In genomic region chr17:29563816-29564215, GRCh38 we compare ENCODE assay signal across 13 cellular contexts. TPM values are rescaled to one million over a fixed set of nuclear protein-coding genes. Genes with fewer than 3 reads are reported as not detected.
DNase-seq lines count a peak whose midpoint lies in the region; ATAC-seq lines count a peak whose summit lies in the region.
"Had no signal": no experiment of that assay in that cellular context is flagged by ENCODE, and none has a peak within 500 bp of the region (broad histone marks: within the 10 kb centered on the region; RNA-seq: fewer than 3 reads in every experiment).

No MANE protein-coding gene starts in this region.

- no peaks in the 10 kb centered on the region for H3K27me3 ChIP-seq in CD8-positive, alpha-beta memory T cell (ENCODE audit: insufficient read depth, low read length, poor library complexity, severe bottlenecking)
- H3K27me3 ChIP-seq: pancreas had no signal

- H3K4me1 ChIP-seq in CD8-positive, alpha-beta memory T cell (ENCODE audit: insufficient read depth, low read length): peaks cover 23% of the 10 kb centered on the region

- no peak overlapping the region for H3K4me3 ChIP-seq in CD8-positive, alpha-beta memory T cell (ENCODE audit: low read length)
- no peak overlapping the region for H3K4me3 ChIP-seq in Jurkat, Clone E6-1 (ENCODE audit: low read length)
- H3K4me3 ChIP-seq: K562, pancreas, smooth muscle cell had no signal

- peak in 1 of 5 donors; percentile 23 for DNase-seq in CD8-positive, alpha-beta memory T cell
- DNase-seq in Jurkat, Clone E6-1 (ENCODE audit: low read depth, low spot score): peak; percentile 66
- peak; percentile 53 for DNase-seq in natural killer cell treated with Interleukin-12 subunit alpha and Interleukin-12 subunit beta and Interleukin-15 and Interleukin-18, amount 100 ng/mL, for 72 hours (ENCODE audit: low spot score)
- DNase-seq in SHP77 (lab: John Stamatoyannopoulos, UW): no peak
- DNase-seq: erythroblast, NCI-H187, NCI-H526 treated with DMSO at 0.1 percent for 48 hours had no signal

- H3K9me3 Mint-ChIP-seq in CD8-positive, alpha-beta memory T cell: no peaks in the 10 kb centered on the region
- H3K9me3 Mint-ChIP-seq in activated T-helper 17 cell treated with anti-CD3 and anti-CD28 coated beads, Interleukin-2, amount 50 U/mL, for 72 hours: no peaks in the 10 kb centered on the region
- no peaks in the 10 kb centered on the region for H3K9me3 Mint-ChIP-seq in natural killer cell treated with Interleukin-12 subunit alpha and Interleukin-12 subunit beta and Interleukin-15 and Interleukin-18, amount 100 ng/mL, for 72 hours

- H3K36me3 ChIP-seq in CD8-positive, alpha-beta memory T cell (ENCODE audit: insufficient read depth, low read length): peaks cover 9% of the 10 kb centered on the region

- H3K4me1 Mint-ChIP-seq in CD8-positive, alpha-beta memory T cell: peaks cover 50 to 61% (median 51%) of the 10 kb centered on the region in 3 donors
- peaks cover 10% of the 10 kb centered on the region for H3K4me1 Mint-ChIP-seq in activated T-helper 17 cell treated with anti-CD3 and anti-CD28 coated beads, Interleukin-2, amount 50 U/mL, for 72 hours
- H3K4me1 Mint-ChIP-seq in natural killer cell treated with Interleukin-12 subunit alpha and Interleukin-12 subunit beta and Interleukin-15 and Interleukin-18, amount 100 ng/mL, for 72 hours (ENCODE audit: low read depth in 2 of 2): peaks cover 35 to 39% of the 10 kb centered on the region in 2 donors

- H3K27me3 Mint-ChIP-seq in CD8-positive, alpha-beta memory T cell: no peaks in the 10 kb centered on the region
- no peaks in the 10 kb centered on the region for H3K27me3 Mint-ChIP-seq in activated T-helper 17 cell treated with anti-CD3 and anti-CD28 coated beads, Interleukin-2, amount 50 U/mL, for 72 hours
- no peaks in the 10 kb centered on the region for H3K27me3 Mint-ChIP-seq in natural killer cell treated with Interleukin-12 subunit alpha and Interleukin-12 subunit beta and Interleukin-15 and Interleukin-18, amount 100 ng/mL, for 72 hours

- H3K36me3 Mint-ChIP-seq in CD8-positive, alpha-beta memory T cell: peaks cover 0 to 40% (median 9%) of the 10 kb centered on the region in 3 donors
- H3K36me3 Mint-ChIP-seq in activated T-helper 17 cell treated with anti-CD3 and anti-CD28 coated beads, Interleukin-2, amount 50 U/mL, for 72 hours (ENCODE audit: low read depth): peaks cover 36% of the 10 kb centered on the region
- no peaks in the 10 kb centered on the region for H3K36me3 Mint-ChIP-seq in natural killer cell treated with Interleukin-12 subunit alpha and Interleukin-12 subunit beta and Interleukin-15 and Interleukin-18, amount 100 ng/mL, for 72 hours

- ATAC-seq in activated T-helper 17 cell treated with anti-CD3 and anti-CD28 coated beads, Interleukin-2, amount 50 U/mL, for 72 hours (replicated peaks): no peak
- no peak for ATAC-seq in natural killer cell treated with Interleukin-12 subunit alpha and Interleukin-12 subunit beta and Interleukin-15 and Interleukin-18, amount 100 ng/mL, for 72 hours
- ATAC-seq in GM18517 (IDR thresholded peaks at IDR 0.05; ENCODE audit: unreplicated experiment): no peak
- no peak for ATAC-seq in HG02588 (IDR thresholded peaks at IDR 0.05; ENCODE audit: unreplicated experiment)
- ATAC-seq: K562, pancreas had no signal

- H3K9me3 ChIP-seq in CD8-positive, alpha-beta memory T cell (ENCODE audit: low read length): no peaks in the 10 kb centered on the region
- H3K9me3 ChIP-seq: pancreas had no signal

- H3K27ac ChIP-seq in CD8-positive, alpha-beta memory T cell (ENCODE audit: low read depth, low read length): no peak overlapping the region
- H3K27ac ChIP-seq: pancreas had no signal

- CTCF ChIA-PET in CD8-positive, alpha-beta memory T cell (lab: Charles Lee): interaction anchor here (1.7 to 26.2 kb wide), 4 partner anchors 9 to 194 kb away, joined by 6 to 436 read pairs (median 44); no protein-coding TSS in a partner anchor

- peak overlapping the region; percentile 38 to 76 (median 52) for H3K4me3 Mint-ChIP-seq in CD8-positive, alpha-beta memory T cell
- peak overlapping the region; percentile 98 for H3K4me3 Mint-ChIP-seq in activated T-helper 17 cell treated with anti-CD3 and anti-CD28 coated beads, Interleukin-2, amount 50 U/mL, for 72 hours
- peak overlapping the region; percentile 34 for H3K4me3 Mint-ChIP-seq in natural killer cell treated with Interleukin-12 subunit alpha and Interleukin-12 subunit beta and Interleukin-15 and Interleukin-18, amount 100 ng/mL, for 72 hours

- POLR2A ChIA-PET in CD8-positive, alpha-beta memory T cell (lab: Charles Lee): interaction anchor here (0.6 to 1.0 kb wide), 4 partner anchors 10 to 1692 kb away, joined by 3 to 6 read pairs (median 4); no protein-coding TSS in a partner anchor

- H3K27ac Mint-ChIP-seq in CD8-positive, alpha-beta memory T cell: peak overlapping the region in 7 of 8 donors; percentile 70 to 96 (median 88)
- H3K27ac Mint-ChIP-seq in activated T-helper 17 cell treated with anti-CD3 and anti-CD28 coated beads, Interleukin-2, amount 50 U/mL, for 72 hours: peak overlapping the region; percentile 76
- peak overlapping the region; percentile 43 to 54 for H3K27ac Mint-ChIP-seq in natural killer cell treated with Interleukin-12 subunit alpha and Interleukin-12 subunit beta and Interleukin-15 and Interleukin-18, amount 100 ng/mL, for 72 hours

RNA-seq across cellular contexts. Expression of gene ABHD15, which starts 3.0 kb away (rescaled TPM):
- 10 to 100 TPM; 18.3 to 19.3 TPM for total RNA-seq in CD8-positive, alpha-beta memory T cell
- 22.6 TPM for polyA plus RNA-seq in CD8-positive, alpha-beta memory T cell
- polyA plus RNA-seq in Jurkat, Clone E6-1 (2012; ENCODE audit: insufficient read depth, insufficient read length): 7.6 TPM
- total RNA-seq in activated T-helper 17 cell treated with anti-CD3 and anti-CD28 coated beads, Interleukin-2, amount 50 U/mL, for 72 hours: 10 to 100 TPM; 10.1 to 15.1 TPM
- total RNA-seq in natural killer cell treated with Interleukin-12 subunit alpha and Interleukin-12 subunit beta and Interleukin-15 and Interleukin-18, amount 100 ng/mL, for 72 hours: 10 to 100 TPM; 12.6 to 20.3 TPM

RNA-seq across cellular contexts. Expression of gene TP53I13, which starts 4.7 kb away (rescaled TPM):
- 10 to 100 TPM; 71.3 to 75.5 TPM for total RNA-seq in CD8-positive, alpha-beta memory T cell
- 33.1 TPM for polyA plus RNA-seq in CD8-positive, alpha-beta memory T cell
- polyA plus RNA-seq in Jurkat, Clone E6-1 (2012; ENCODE audit: insufficient read depth, insufficient read length): 53.2 TPM
- 10 to 100 TPM; 45.7 to 58.1 TPM for total RNA-seq in activated T-helper 17 cell treated with anti-CD3 and anti-CD28 coated beads, Interleukin-2, amount 50 U/mL, for 72 hours
- 10 to 100 TPM; 61.6 to 95.5 TPM for total RNA-seq in natural killer cell treated with Interleukin-12 subunit alpha and Interleukin-12 subunit beta and Interleukin-15 and Interleukin-18, amount 100 ng/mL, for 72 hours

RNA-seq across cellular contexts. Expression of gene GIT1, which starts 25.6 kb away (rescaled TPM):
- 10 to 100 TPM; 69.7 to 69.8 TPM for total RNA-seq in CD8-positive, alpha-beta memory T cell
- polyA plus RNA-seq in CD8-positive, alpha-beta memory T cell: 25.7 TPM
- polyA plus RNA-seq in Jurkat, Clone E6-1 (2012; ENCODE audit: insufficient read depth, insufficient read length): 65.7 TPM
- total RNA-seq in activated T-helper 17 cell treated with anti-CD3 and anti-CD28 coated beads, Interleukin-2, amount 50 U/mL, for 72 hours: 10 to 100 TPM; 52.4 to 65.7 TPM
- 100 to 1,000 TPM in 1 of 2 donors, 10 to 100 TPM in 1; 40.8 to 111 TPM for total RNA-seq in natural killer cell treated with Interleukin-12 subunit alpha and Interleukin-12 subunit beta and Interleukin-15 and Interleukin-18, amount 100 ng/mL, for 72 hours

RNA-seq across cellular contexts. Expression of gene ANKRD13B, which starts 29.1 kb away (rescaled TPM):
- total RNA-seq in CD8-positive, alpha-beta memory T cell: 10 to 100 TPM; 20.8 to 21.8 TPM
- polyA plus RNA-seq in CD8-positive, alpha-beta memory T cell: 0.35 TPM
- 41.1 TPM for polyA plus RNA-seq in Jurkat, Clone E6-1 (2012; ENCODE audit: insufficient read depth, insufficient read length)
- 10 to 100 TPM; 10.4 to 27.7 TPM for total RNA-seq in activated T-helper 17 cell treated with anti-CD3 and anti-CD28 coated beads, Interleukin-2, amount 50 U/mL, for 72 hours
- 10 to 100 TPM in 1 of 2 donors, 1 to 10 TPM in 1; 4.4 to 32.5 TPM for total RNA-seq in natural killer cell treated with Interleukin-12 subunit alpha and Interleukin-12 subunit beta and Interleukin-15 and Interleukin-18, amount 100 ng/mL, for 72 hours

RNA-seq across cellular contexts. Expression of gene CORO6, which starts 58.9 kb away (rescaled TPM):
- total RNA-seq in CD8-positive, alpha-beta memory T cell: 1 to 10 TPM; 2.5 to 2.9 TPM
- polyA plus RNA-seq in CD8-positive, alpha-beta memory T cell: 0.17 TPM
- 1.7 TPM for polyA plus RNA-seq in Jurkat, Clone E6-1 (2012; ENCODE audit: insufficient read depth, insufficient read length)
- total RNA-seq in activated T-helper 17 cell treated with anti-CD3 and anti-CD28 coated beads, Interleukin-2, amount 50 U/mL, for 72 hours: 10 to 100 TPM in 1 of 2 donors, 1 to 10 TPM in 1; 2.5 to 12.0 TPM
- 10 to 100 TPM in 1 of 2 donors, 1 to 10 TPM in 1; 2.1 to 10.2 TPM for total RNA-seq in natural killer cell treated with Interleukin-12 subunit alpha and Interleukin-12 subunit beta and Interleukin-15 and Interleukin-18, amount 100 ng/mL, for 72 hours

Comparison
In these comparisons a context has a peak if more than half of its experiments do, and no peak if none do; other contexts are left out.
1. DNase-seq: peak in Jurkat, Clone E6-1 (single experiment) and natural killer cell treated with Interleukin-12 subunit alpha and Interleukin-12 subunit beta and Interleukin-15 and Interleukin-18, amount 100 ng/mL, for 72 hours (single experiment); none in SHP77 (0 of 2).
2. H3K4me3 Mint-ChIP-seq: peak in every context shown above with its lines; median percentile 98 in activated T-helper 17 cell treated with anti-CD3 and anti-CD28 coated beads, Interleukin-2, amount 50 U/mL, for 72 hours; 52 in CD8-positive, alpha-beta memory T cell; 34 in natural killer cell treated with Interleukin-12 subunit alpha and Interleukin-12 subunit beta and Interleukin-15 and Interleukin-18, amount 100 ng/mL, for 72 hours.
3. Peak in every context shown above with its lines, with median percentiles within 50 percentile points of each other: H3K27ac Mint-ChIP-seq.